8 cellular contexts compared by ENCODE assay signal in the genomic region with DNA sequence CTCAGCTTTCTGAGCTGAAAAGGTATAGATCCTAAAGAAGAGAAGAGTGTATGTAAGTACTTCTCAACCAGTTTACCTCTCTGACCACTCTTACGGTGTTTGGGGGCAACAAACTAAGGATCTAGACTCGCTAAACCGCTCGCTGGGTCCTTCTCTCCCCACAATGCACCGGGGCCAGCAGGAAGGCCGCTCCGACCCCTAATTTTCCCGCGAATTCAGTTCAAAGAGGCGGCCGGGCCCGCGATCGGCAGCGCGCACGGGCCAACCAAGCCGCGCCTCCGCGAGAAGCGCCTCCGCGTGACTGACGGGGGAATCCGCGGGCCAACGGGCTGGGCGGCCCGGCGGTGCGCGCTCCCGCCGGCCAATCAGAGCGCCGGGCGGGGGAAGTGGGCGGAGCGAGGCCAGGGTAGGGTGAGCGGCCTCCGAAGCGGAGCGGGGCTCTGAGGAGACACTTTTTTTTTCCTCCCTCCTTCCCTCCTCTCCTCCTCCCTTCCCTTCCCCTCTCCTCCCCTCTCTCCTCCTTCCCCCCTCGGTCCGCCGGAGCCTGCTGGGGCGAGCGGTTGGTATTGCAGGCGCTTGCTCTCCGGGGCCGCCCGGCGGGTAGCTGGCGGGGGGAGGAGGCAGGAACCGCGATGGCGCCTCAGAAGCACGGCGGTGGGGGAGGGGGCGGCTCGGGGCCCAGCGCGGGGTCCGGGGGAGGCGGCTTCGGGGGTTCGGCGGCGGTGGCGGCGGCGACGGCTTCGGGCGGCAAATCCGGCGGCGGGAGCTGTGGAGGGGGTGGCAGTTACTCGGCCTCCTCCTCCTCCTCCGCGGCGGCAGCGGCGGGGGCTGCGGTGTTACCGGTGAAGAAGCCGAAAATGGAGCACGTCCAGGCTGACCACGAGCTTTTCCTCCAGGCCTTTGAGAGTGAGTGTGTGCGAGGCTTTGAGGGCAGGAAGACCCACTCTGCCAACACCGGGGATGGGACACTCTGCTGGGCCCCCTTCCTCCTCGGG. TPM values are rescaled to one million over a fixed set of nuclear protein-coding genes. Genes with fewer than 3 reads are reported as not detected.
A peak's percentile ranks its signal among the peaks of the same experiment; 100 is the strongest.
DNase-seq lines count a peak whose midpoint lies in the region; ATAC-seq and TF ChIP-seq lines count a peak whose summit lies in the region.
"Not testable (repeated sequence)": the region's sequence is repeated elsewhere in the genome, so short reads cannot be mapped to it uniquely, and the experiment has no call there.

SUZ12 (plus strand) TSS at position 393 of the 995 bp plus-strand sequence; CDS start at position 633, 240 bp downstream.

- H3K9me3 Mint-ChIP-seq in activated T-helper 17 cell treated with anti-CD3 and anti-CD28 coated beads, Interleukin-2, amount 50 U/mL, for 72 hours; natural killer cell treated with Interleukin-12 subunit alpha and Interleukin-12 subunit beta and Interleukin-15 and Interleukin-18, amount 100 ng/mL, for 72 hours; stimulated activated naive B cell treated with anti-CD40 and anti-IgM and Interleukin-4, amounts not matched to agents 10 μg/mL and 1 μg/mL and 100 μg/mL, for 72 hours: not testable (repeated sequence)

- peak within 1 kb of the TSS; percentile 86 for H3K27ac Mint-ChIP-seq in activated T-helper 17 cell treated with anti-CD3 and anti-CD28 coated beads, Interleukin-2, amount 50 U/mL, for 72 hours
- peak within 1 kb of the TSS; percentile 85 to 87 for H3K27ac Mint-ChIP-seq in natural killer cell treated with Interleukin-12 subunit alpha and Interleukin-12 subunit beta and Interleukin-15 and Interleukin-18, amount 100 ng/mL, for 72 hours
- H3K27ac Mint-ChIP-seq in stimulated activated naive B cell treated with anti-CD40 and anti-IgM and Interleukin-4, amounts not matched to agents 10 μg/mL and 1 μg/mL and 100 μg/mL, for 72 hours = peak within 1 kb of the TSS; percentile 90

- H3K36me3 ChIP-seq in H7 (replicated peaks; ENCODE audit: control insufficient read depth, insufficient read depth, low read length) = not testable (repeated sequence)
- peaks cover 16% of the 10 kb centered on the region for H3K36me3 ChIP-seq in MG63

- not testable (repeated sequence) for TF ChIP-seq CTCF in fibroblast of pulmonary artery (IDR thresholded peaks at IDR 0.05; ENCODE audit: low read length, missing control alignments)

- peaks cover 38% of the 10 kb centered on the region for H3K36me3 Mint-ChIP-seq in activated T-helper 17 cell treated with anti-CD3 and anti-CD28 coated beads, Interleukin-2, amount 50 U/mL, for 72 hours (ENCODE audit: low read depth)
- not testable (repeated sequence) for H3K36me3 Mint-ChIP-seq in natural killer cell treated with Interleukin-12 subunit alpha and Interleukin-12 subunit beta and Interleukin-15 and Interleukin-18, amount 100 ng/mL, for 72 hours; stimulated activated naive B cell treated with anti-CD40 and anti-IgM and Interleukin-4, amounts not matched to agents 10 μg/mL and 1 μg/mL and 100 μg/mL, for 72 hours

- peak within 1 kb of the TSS; percentile 92 for H3K4me3 Mint-ChIP-seq in activated T-helper 17 cell treated with anti-CD3 and anti-CD28 coated beads, Interleukin-2, amount 50 U/mL, for 72 hours
- H3K4me3 Mint-ChIP-seq in natural killer cell treated with Interleukin-12 subunit alpha and Interleukin-12 subunit beta and Interleukin-15 and Interleukin-18, amount 100 ng/mL, for 72 hours = peak within 1 kb of the TSS; percentile 81
- H3K4me3 Mint-ChIP-seq in stimulated activated naive B cell treated with anti-CD40 and anti-IgM and Interleukin-4, amounts not matched to agents 10 μg/mL and 1 μg/mL and 100 μg/mL, for 72 hours = peak within 1 kb of the TSS; percentile 87

- peak; percentile 98 for ATAC-seq in activated T-helper 17 cell treated with anti-CD3 and anti-CD28 coated beads, Interleukin-2, amount 50 U/mL, for 72 hours (replicated peaks)
- ATAC-seq in natural killer cell treated with Interleukin-12 subunit alpha and Interleukin-12 subunit beta and Interleukin-15 and Interleukin-18, amount 100 ng/mL, for 72 hours = peak; percentile 99
- ATAC-seq in stimulated activated naive B cell treated with anti-CD40 and anti-IgM and Interleukin-4, amounts not matched to agents 10 μg/mL and 1 μg/mL and 100 μg/mL, for 72 hours (replicated peaks) = peak; percentile 94 to 98

- peak; percentile 95 for DNase-seq in ELF-1 (ENCODE audit: low read depth, low spot score)
- peak; percentile 91 for DNase-seq in H7
- peak; percentile 93 for DNase-seq in MG63
- peak; percentile 54 to 78 for DNase-seq in SHP77 (lab: John Stamatoyannopoulos, UW)
- peak; percentile 92 for DNase-seq in fibroblast of pulmonary artery (ENCODE audit: low read depth)
- peak; percentile 87 for DNase-seq in natural killer cell treated with Interleukin-12 subunit alpha and Interleukin-12 subunit beta and Interleukin-15 and Interleukin-18, amount 100 ng/mL, for 72 hours (ENCODE audit: low spot score)
- peak; percentile 88 for DNase-seq in stimulated activated naive B cell treated with anti-CD40 and anti-IgM and Interleukin-4, amounts not matched to agents 10 μg/mL and 1 μg/mL and 100 μg/mL, for 72 hours

- H3K27me3 Mint-ChIP-seq in activated T-helper 17 cell treated with anti-CD3 and anti-CD28 coated beads, Interleukin-2, amount 50 U/mL, for 72 hours; natural killer cell treated with Interleukin-12 subunit alpha and Interleukin-12 subunit beta and Interleukin-15 and Interleukin-18, amount 100 ng/mL, for 72 hours; stimulated activated naive B cell treated with anti-CD40 and anti-IgM and Interleukin-4, amounts not matched to agents 10 μg/mL and 1 μg/mL and 100 μg/mL, for 72 hours: not testable (repeated sequence)

- H3K4me3 ChIP-seq in H7 (ENCODE audit: insufficient read depth, low read depth, low read length) = peak within 1 kb of the TSS; percentile 76
- H3K4me3 ChIP-seq in MG63 = peak within 1 kb of the TSS; percentile 82
- peak within 1 kb of the TSS; percentile 69 for H3K4me3 ChIP-seq in fibroblast of pulmonary artery (replicated peaks; ENCODE audit: low read depth, low read length)

- not testable (repeated sequence) for H3K27me3 ChIP-seq in H7 (ENCODE audit: control insufficient read depth, insufficient read depth, low read length); MG63

- not testable (repeated sequence) for H3K9me3 ChIP-seq in MG63

- not testable (repeated sequence) for H3K4me1 Mint-ChIP-seq in activated T-helper 17 cell treated with anti-CD3 and anti-CD28 coated beads, Interleukin-2, amount 50 U/mL, for 72 hours; natural killer cell treated with Interleukin-12 subunit alpha and Interleukin-12 subunit beta and Interleukin-15 and Interleukin-18, amount 100 ng/mL, for 72 hours (ENCODE audit: low read depth in 2 of 2); stimulated activated naive B cell treated with anti-CD40 and anti-IgM and Interleukin-4, amounts not matched to agents 10 μg/mL and 1 μg/mL and 100 μg/mL, for 72 hours

RNA-seq across cellular contexts. Expression of gene SUZ12, which starts in this region (rescaled TPM):
- total RNA-seq in H7 (2014; rRNA removed; shearing (Covaris generic)) = 20.0 and 26.5 TPM in 2 replicates
- total RNA-seq in MG63 (2014; rRNA removed; shearing (Covaris generic); ENCODE audit: low replicate concordance) = 39.4 and 72.1 TPM in 2 replicates
- 10 to 100 TPM; 41.4 to 52.5 TPM for total RNA-seq in activated T-helper 17 cell treated with anti-CD3 and anti-CD28 coated beads, Interleukin-2, amount 50 U/mL, for 72 hours
- total RNA-seq in natural killer cell treated with Interleukin-12 subunit alpha and Interleukin-12 subunit beta and Interleukin-15 and Interleukin-18, amount 100 ng/mL, for 72 hours = 10 to 100 TPM; 41.1 to 66.2 TPM

Comparison
In these comparisons a context has a peak if more than half of its experiments do, and no peak if none do; other contexts are left out.
1. Peak in every context shown above with its lines: DNase-seq, ATAC-seq and H3K4me3 ChIP-seq.